ENCODE assay signal across 8 cellular contexts in genomic region chr1:3695326-3696217, GRCh38. TPM values are rescaled to one million over a fixed set of nuclear protein-coding genes. Genes with fewer than 3 reads are reported as not detected.
DNase-seq lines count a peak whose midpoint lies in the region; ATAC-seq and TF ChIP-seq lines count a peak whose summit lies in the region.

No MANE protein-coding gene starts in this region.

- peaks cover 39% of the 10 kb centered on the region for H3K4me1 Mint-ChIP-seq in MCF 10A (ENCODE audit: insufficient read depth, unreplicated experiment)

- CTCF ChIA-PET in MCF 10A (lab: Yijun Ruan, JAX), result interaction anchor here (0.6 to 2.7 kb wide), 11 partner anchors 9 to 154 kb away, joined by 3 to 18 read pairs (median 5); no protein-coding TSS in a partner anchor

- DNase-seq in ACHN (peak; percentile 16), GM13976 (ENCODE audit: low spot score) (peak; percentile 87), SHP77 treated with DMSO at 0.1 percent for 48 hours (lab: John Stamatoyannopoulos, UW) (peak; percentile 45), MCF 10A (ENCODE audit: unreplicated experiment) (peak; percentile 59), iris pigment epithelial cell (ENCODE audit: low read depth) (peak; percentile 41), NCI-H1092 (lab: John Stamatoyannopoulos, UW) (no peak)
- DNase-seq in stimulated activated CD4-positive, alpha-beta T cell treated with anti-CD3 and anti-CD28 coated beads, Interleukin-2, amount 100 ng/mL, for 4 hours (ENCODE audit: low read depth), result peak; percentile 5

- POLR2A ChIA-PET in MCF 10A (lab: Yijun Ruan, JAX), result interaction anchor here (0.7 to 0.8 kb wide), 2 partner anchors 8 to 163 kb away, joined by 3 read pairs; no protein-coding TSS in a partner anchor

- TF ChIP-seq CTCF in GM13976 (IDR thresholded peaks at IDR 0.05; ENCODE audit: borderline replicate concordance, control extremely low read depth, extremely low read depth, insufficient read depth, missing control alignments), result peak; percentile 57
- TF ChIP-seq CTCF in MCF 10A (IDR thresholded peaks at IDR 0.05; ENCODE audit: unreplicated experiment), result peak; percentile 79

- no peaks in the 10 kb centered on the region for H3K27me3 Mint-ChIP-seq in MCF 10A (ENCODE audit: insufficient read depth, unreplicated experiment)

- no TSS peak for BruUV-seq in MCF 10A (replicated peaks; lab: Mats Ljungman, UMichigan)

- intact Hi-C loops in MCF 10A (cut with micrococcal nuclease), result loop anchor here (1.0 kb wide), 1 partner anchor 29 kb away; no protein-coding TSS in a partner anchor

- ATAC-seq in HG02885 (IDR thresholded peaks at IDR 0.05; ENCODE audit: poor library complexity, unreplicated experiment), result no peak

- no peak overlapping the region for H3K4me3 Mint-ChIP-seq in MCF 10A (ENCODE audit: unreplicated experiment)

- no peaks in the 10 kb centered on the region for H3K36me3 Mint-ChIP-seq in MCF 10A (ENCODE audit: insufficient read depth, unreplicated experiment)

- no peaks in the 10 kb centered on the region for H3K9me3 Mint-ChIP-seq in MCF 10A (ENCODE audit: unreplicated experiment)

- in situ Hi-C loops in ACHN (cut with HindIII; ENCODE audit: low pct_ligation_motif_present, low pct_unique_long_range_greater_than_20kb, low sequenced_read_pairs), result no loop called here
- in situ Hi-C loops in GM13976 (cut with MboI; ENCODE audit: low sequenced_read_pairs, unreplicated experiment), result no loop called here

- H3K27ac Mint-ChIP-seq in MCF 10A (ENCODE audit: low read depth, unreplicated experiment), result no peak overlapping the region

RNA-seq across cellular contexts. Expression of gene TP73, which starts 43.3 kb away (rescaled TPM):
- 0.37 and 0.82 TPM in 2 replicates for total RNA-seq in MCF 10A (2022)

RNA-seq across cellular contexts. Expression of gene WRAP73, which starts 45.7 kb away (rescaled TPM):
- 25.3 and 29.8 TPM in 2 replicates for total RNA-seq in MCF 10A (2022)

RNA-seq across cellular contexts. Expression of gene CCDC27, which starts 56.7 kb away (rescaled TPM):
- total RNA-seq in MCF 10A (2022), result not detected in 2 replicates
